8 cellular contexts compared by ENCODE assay signal in genomic region chr16:56190903-56191806, GRCh38. TPM values are rescaled to one million over a fixed set of nuclear protein-coding genes. Genes with fewer than 3 reads are reported as not detected.
DNase-seq lines count a peak whose midpoint lies in the region; ATAC-seq and TF ChIP-seq lines count a peak whose summit lies in the region.

Gene GNAO1, plus strand, starts transcription at chr16:56191489. Its CDS starts 747 bp downstream, at chr16:56192236.

- peaks cover 2% of the 10 kb centered on the region for H3K36me3 Mint-ChIP-seq in activated T-helper 1 cell treated with anti-CD3 and anti-CD28 coated beads, Interleukin-12 subunit alpha, Interleukin-12 subunit beta, Interleukin-2, Interleukin-4 antibody, amounts not matched to agents 30 ng/mL and 10 ng/mL and 1 ng/mL, durations not matched to agents 14 hours and 24 hours and 36 hours (ENCODE audit: low read depth)
- H3K36me3 Mint-ChIP-seq in stimulated activated naive CD8-positive, alpha-beta T cell treated with anti-CD3 and anti-CD28 coated beads, Interleukin-15, Interleukin-2, amounts not matched to agents 100 ng/mL and 50 ng/mL, for 24 hours (ENCODE audit: low read depth): no peaks in the 10 kb centered on the region

- H3K4me3 Mint-ChIP-seq in activated T-helper 1 cell treated with anti-CD3 and anti-CD28 coated beads, Interleukin-12 subunit alpha, Interleukin-12 subunit beta, Interleukin-2, Interleukin-4 antibody, amounts not matched to agents 30 ng/mL and 10 ng/mL and 1 ng/mL, durations not matched to agents 14 hours and 24 hours and 36 hours: peak within 1 kb of the TSS; percentile 72
- H3K4me3 Mint-ChIP-seq in stimulated activated naive CD8-positive, alpha-beta T cell treated with anti-CD3 and anti-CD28 coated beads, Interleukin-15, Interleukin-2, amounts not matched to agents 100 ng/mL and 50 ng/mL, for 24 hours: peak within 1 kb of the TSS; percentile 69

- peak; percentile 32; the same call in 1 of the 2 replicates for TF ChIP-seq CTCF in HEK293 (tag by site-specific recombination; IDR thresholded peaks at IDR 0.05)

- intact Hi-C loops in activated T-helper 1 cell treated with anti-CD3 and anti-CD28 coated beads, Interleukin-12 subunit alpha, Interleukin-12 subunit beta, Interleukin-2, Interleukin-4 antibody, amounts not matched to agents 30 ng/mL and 10 ng/mL and 1 ng/mL, durations not matched to agents 14 hours and 24 hours and 36 hours (cut with micrococcal nuclease): loop anchor here (1.0 to 10.0 kb wide), 3 partner anchors 8 to 1254 kb away; partner anchors contain the start of gene MMP2

- peaks cover 31% of the 10 kb centered on the region for H3K4me1 Mint-ChIP-seq in activated T-helper 1 cell treated with anti-CD3 and anti-CD28 coated beads, Interleukin-12 subunit alpha, Interleukin-12 subunit beta, Interleukin-2, Interleukin-4 antibody, amounts not matched to agents 30 ng/mL and 10 ng/mL and 1 ng/mL, durations not matched to agents 14 hours and 24 hours and 36 hours (ENCODE audit: low read depth)
- peaks cover 39% of the 10 kb centered on the region for H3K4me1 Mint-ChIP-seq in stimulated activated naive CD8-positive, alpha-beta T cell treated with anti-CD3 and anti-CD28 coated beads, Interleukin-15, Interleukin-2, amounts not matched to agents 100 ng/mL and 50 ng/mL, for 24 hours (ENCODE audit: low read depth)

- CTCF ChIA-PET in HEK293 (lab: Yijun Ruan, JAX): interaction anchor here (1.6 kb wide), 1 partner anchor 12 kb away, joined by 4 read pairs; no protein-coding TSS in a partner anchor

- no peaks in the 10 kb centered on the region for H3K9me3 Mint-ChIP-seq in activated T-helper 1 cell treated with anti-CD3 and anti-CD28 coated beads, Interleukin-12 subunit alpha, Interleukin-12 subunit beta, Interleukin-2, Interleukin-4 antibody, amounts not matched to agents 30 ng/mL and 10 ng/mL and 1 ng/mL, durations not matched to agents 14 hours and 24 hours and 36 hours
- no peaks in the 10 kb centered on the region for H3K9me3 Mint-ChIP-seq in stimulated activated naive CD8-positive, alpha-beta T cell treated with anti-CD3 and anti-CD28 coated beads, Interleukin-15, Interleukin-2, amounts not matched to agents 100 ng/mL and 50 ng/mL, for 24 hours

- ATAC-seq in HG02763 (IDR thresholded peaks at IDR 0.05; ENCODE audit: unreplicated experiment): no peak

- H3K9ac ChIP-seq in muscle layer of colon (ENCODE audit: low read length): peak within 1 kb of the TSS; percentile 76

- peak within 1 kb of the TSS; percentile 44 for H3K27ac Mint-ChIP-seq in activated T-helper 1 cell treated with anti-CD3 and anti-CD28 coated beads, Interleukin-12 subunit alpha, Interleukin-12 subunit beta, Interleukin-2, Interleukin-4 antibody, amounts not matched to agents 30 ng/mL and 10 ng/mL and 1 ng/mL, durations not matched to agents 14 hours and 24 hours and 36 hours
- H3K27ac Mint-ChIP-seq in stimulated activated naive CD8-positive, alpha-beta T cell treated with anti-CD3 and anti-CD28 coated beads, Interleukin-15, Interleukin-2, amounts not matched to agents 100 ng/mL and 50 ng/mL, for 24 hours: no peak within 1 kb of the TSS

- peak; percentile 12 for DNase-seq in CMK (ENCODE audit: low read depth)
- peak; percentile 50 for DNase-seq in NCI-H748 treated with DMSO at 0.1 percent for 48 hours (lab: John Stamatoyannopoulos, UW)
- DNase-seq in activated T-helper 1 cell treated with anti-CD3 and anti-CD28 coated beads, Interleukin-12 subunit alpha, Interleukin-12 subunit beta, Interleukin-2, Interleukin-4 antibody, amounts not matched to agents 30 ng/mL and 10 ng/mL and 1 ng/mL, durations not matched to agents 14 hours and 24 hours and 36 hours (ENCODE audit: low spot score): peak; percentile 37
- DNase-seq in fibroblast of gingiva (ENCODE audit: low read depth): peak; percentile 18

- H3K36me3 ChIP-seq in HEK293 (ENCODE audit: control insufficient read depth in 2 of 2, insufficient read depth in 1 of 2, low read length in 2 of 2) (no peaks in the 10 kb centered on the region), muscle layer of colon (ENCODE audit: insufficient read depth, low read length) (no peaks in the 10 kb centered on the region)

- H3K27me3 ChIP-seq in muscle layer of colon (ENCODE audit: control insufficient read depth in 1 of 2, insufficient read depth in 2 of 2, low read length in 2 of 2): no peaks in the 10 kb centered on the region

- H3K4me3 ChIP-seq in HEK293 (ENCODE audit: low read depth, low read length): peak within 1 kb of the TSS; percentile 53
- H3K4me3 ChIP-seq in muscle layer of colon (ENCODE audit: low read depth in 1 of 2, low read length in 2 of 2): peak within 1 kb of the TSS; percentile 81 to 96

- POLR2A ChIA-PET in HEK293 (lab: Yijun Ruan, JAX): no interaction called here

- H3K27ac ChIP-seq in HEK293 (ENCODE audit: extremely low read depth, low read depth, low read length) (peak within 1 kb of the TSS; percentile 31; the same call in 1 of the 2 replicates), muscle layer of colon (ENCODE audit: low read depth, low read length) (peak within 1 kb of the TSS; percentile 96)

- H3K9me3 ChIP-seq in HEK293 (ENCODE audit: control insufficient read depth, insufficient read depth, low read depth, low read length): no peaks in the 10 kb centered on the region
- no peaks in the 10 kb centered on the region for H3K9me3 ChIP-seq in muscle layer of colon (ENCODE audit: low read length)

- peaks cover 78% of the 10 kb centered on the region for H3K27me3 Mint-ChIP-seq in activated T-helper 1 cell treated with anti-CD3 and anti-CD28 coated beads, Interleukin-12 subunit alpha, Interleukin-12 subunit beta, Interleukin-2, Interleukin-4 antibody, amounts not matched to agents 30 ng/mL and 10 ng/mL and 1 ng/mL, durations not matched to agents 14 hours and 24 hours and 36 hours (ENCODE audit: insufficient read depth)
- peaks cover 67% of the 10 kb centered on the region for H3K27me3 Mint-ChIP-seq in stimulated activated naive CD8-positive, alpha-beta T cell treated with anti-CD3 and anti-CD28 coated beads, Interleukin-15, Interleukin-2, amounts not matched to agents 100 ng/mL and 50 ng/mL, for 24 hours

- H3K4me1 ChIP-seq in HEK293 (ENCODE audit: control insufficient read depth, insufficient read depth, low read length): no peaks in the 10 kb centered on the region
- H3K4me1 ChIP-seq in muscle layer of colon (ENCODE audit: insufficient read depth, low read length): peaks cover 28% of the 10 kb centered on the region

TF ChIP-seq in HEK293, 187 proteins besides CTCF, POLR2A, EP300 and RAD21 (continues in another document):
- TF ChIP-seq ZNF830 (tag by site-specific recombination; IDR thresholded peaks at IDR 0.05; ENCODE audit: low read depth) (no peak), OVOL3 (tag by site-specific recombination; IDR thresholded peaks at IDR 0.05) (no peak), ZNF146 (tag by site-specific recombination; IDR thresholded peaks at IDR 0.05) (no peak), AEBP2 (tag by site-specific recombination; IDR thresholded peaks at IDR 0.05; ENCODE audit: borderline replicate concordance) (no peak), ZNF776 (tag by site-specific recombination; IDR thresholded peaks at IDR 0.05; ENCODE audit: borderline replicate concordance) (no peak), ZNF24 (tag by site-specific recombination; IDR thresholded peaks at IDR 0.05) (peak; percentile 51; the same call in 1 of the 2 replicates), INSM2 (tag by site-specific recombination; IDR thresholded peaks at IDR 0.05) (no peak), ZNF280C (tag by site-specific recombination; IDR thresholded peaks at IDR 0.05) (no peak), ZNF221 (tag by site-specific recombination; IDR thresholded peaks at IDR 0.05; ENCODE audit: borderline replicate concordance) (no peak)

RNA-seq across cellular contexts. Expression of gene GNAO1, which starts in this region (rescaled TPM):
- total RNA-seq in activated T-helper 1 cell treated with anti-CD3 and anti-CD28 coated beads, Interleukin-12 subunit alpha, Interleukin-12 subunit beta, Interleukin-2, Interleukin-4 antibody, amounts not matched to agents 30 ng/mL and 10 ng/mL and 1 ng/mL, durations not matched to agents 14 hours and 24 hours and 36 hours: 1.7 and 2.0 TPM in 2 replicates
